In genomic region chr7:74489997-74490396, GRCh38 we compare ENCODE assay signal across 1 cellular context.
TF ChIP-seq lines count a peak whose summit lies in the region.

No MANE protein-coding gene starts in this region.

TF ChIP-seq in A549, 52 proteins besides CTCF, POLR2A, EP300 and RAD21 (continued from another document):
- TF ChIP-seq PBX3 (IDR thresholded peaks at IDR 0.05) (no peak), ESRRA (IDR thresholded peaks at IDR 0.05; ENCODE audit: borderline replicate concordance, low read length) (no peak), FOSL2 (IDR thresholded peaks at IDR 0.05) (no peak), FOSL2 (CRISPR knock-in tag; IDR thresholded peaks at IDR 0.05) (no peak)
